ENCODE assay signal across 27 cellular contexts in the genomic region with DNA sequence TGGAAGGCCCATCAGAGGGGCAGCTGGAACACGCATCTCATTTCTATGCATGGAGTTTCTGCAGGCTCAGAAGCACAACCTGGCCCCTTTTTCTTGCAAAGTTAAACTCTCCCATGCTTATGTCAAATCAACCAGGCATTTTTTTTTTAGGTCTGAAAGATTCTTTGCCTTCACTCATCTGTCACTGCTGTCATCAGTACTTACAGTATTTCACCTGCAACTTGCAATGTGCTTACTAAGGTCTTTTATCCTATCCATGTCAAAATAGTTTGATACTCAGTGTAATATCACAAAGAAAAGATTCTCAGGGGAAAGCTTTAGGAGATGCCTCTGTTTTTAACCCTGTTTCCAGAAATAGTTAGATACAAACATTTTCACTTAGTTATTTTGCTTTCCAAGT.
"Had no signal": no experiment of that assay in that cellular context is flagged by ENCODE, and none has a peak within 500 bp of the region (broad histone marks: within the 10 kb centered on the region; RNA-seq: fewer than 3 reads in every experiment).

No MANE protein-coding gene starts in this region.

- H3K27ac ChIP-seq: ascending aorta, breast epithelium, cardiac muscle cell, colonic mucosa, epithelial cell of prostate, esophagus squamous epithelium had no signal

- H3K9me3 ChIP-seq: ascending aorta, breast epithelium, colonic mucosa, esophagus squamous epithelium had no signal

- H3K36me3 Mint-ChIP-seq: activated CD4-positive, alpha-beta memory T cell treated with anti-CD3 and anti-CD28 coated beads for 36 hours; activated CD8-positive, alpha-beta memory T cell treated with anti-CD3 and anti-CD28 coated beads, Interleukin-2, amount 10 ng/mL, durations not matched to agents 7 days and 5 days; activated naive CD4-positive, alpha-beta T cell treated with anti-CD3 and anti-CD28 coated beads, Interleukin-2, amount 10 ng/mL, durations not matched to agents 7 days and 5 days; activated naive CD8-positive, alpha-beta T cell treated with anti-CD3 and anti-CD28 coated beads, Interleukin-2, amount 10 ng/mL, durations not matched to agents 7 days and 5 days; brain had no signal

- H3K4me1 Mint-ChIP-seq: activated CD4-positive, alpha-beta T cell treated with anti-CD3 and anti-CD28 coated beads for 36 hours; activated CD4-positive, alpha-beta T cell treated with anti-CD3 and anti-CD28 coated beads, Interleukin-2, amount 10 ng/mL, durations not matched to agents 24 days and 14 days; activated CD8-positive, alpha-beta memory T cell treated with anti-CD3 and anti-CD28 coated beads, Interleukin-2, amount 10 ng/mL, durations not matched to agents 7 days and 5 days; activated naive CD4-positive, alpha-beta T cell treated with anti-CD3 and anti-CD28 coated beads, Interleukin-2, amount 10 ng/mL, durations not matched to agents 7 days and 5 days; activated naive CD8-positive, alpha-beta T cell treated with anti-CD3 and anti-CD28 coated beads, Interleukin-2, amount 10 ng/mL, durations not matched to agents 7 days and 5 days had no signal

- H3K27ac Mint-ChIP-seq: activated CD4-positive, alpha-beta memory T cell treated with anti-CD3 and anti-CD28 coated beads for 36 hours; activated CD4-positive, alpha-beta T cell treated with anti-CD3 and anti-CD28 coated beads for 36 hours; activated CD4-positive, alpha-beta T cell treated with anti-CD3 and anti-CD28 coated beads, Interleukin-2, amount 10 ng/mL, durations not matched to agents 24 days and 14 days; activated CD8-positive, alpha-beta memory T cell treated with anti-CD3 and anti-CD28 coated beads, Interleukin-2, amount 10 ng/mL, durations not matched to agents 7 days and 5 days; activated CD8-positive, alpha-beta T cell treated with anti-CD3 and anti-CD28 coated beads, Interleukin-2, amount 10 ng/mL, durations not matched to agents 7 days and 5 days; activated naive CD4-positive, alpha-beta T cell treated with anti-CD3 and anti-CD28 coated beads, Interleukin-2, amount 10 ng/mL, durations not matched to agents 7 days and 5 days; activated naive CD4-positive, alpha-beta T cell treated with anti-CD3 and anti-CD28 coated beads, Interleukin-2, amount 50 U/mL, for 72 hours; activated naive CD8-positive, alpha-beta T cell treated with anti-CD3 and anti-CD28 coated beads, Interleukin-2, amount 10 ng/mL, durations not matched to agents 7 days and 5 days; activated T-cell treated with anti-CD3 and anti-CD28 coated beads, Interleukin-2, amount 50 U/mL, for 24 hours; activated T-cell treated with anti-CD3 and anti-CD28 coated beads, Interleukin-2, amount 50 U/mL, for 72 hours had no signal

- H3K4me3 ChIP-seq: ascending aorta, breast epithelium, cardiac muscle cell, colonic mucosa, esophagus squamous epithelium had no signal

- H3K27me3 ChIP-seq: ascending aorta, breast epithelium, cardiac muscle cell, colonic mucosa, esophagus squamous epithelium had no signal

- ATAC-seq: activated CD4-positive, alpha-beta T cell treated with anti-CD3 and anti-CD28 coated beads for 36 hours; activated CD8-positive, alpha-beta memory T cell treated with anti-CD3 and anti-CD28 coated beads, Interleukin-2, amount 10 ng/mL, durations not matched to agents 7 days and 5 days; activated CD8-positive, alpha-beta T cell treated with anti-CD3 and anti-CD28 coated beads, Interleukin-2, amount 10 ng/mL, durations not matched to agents 7 days and 5 days; activated naive CD4-positive, alpha-beta T cell treated with anti-CD3 and anti-CD28 coated beads, Interleukin-2, amount 50 U/mL, for 72 hours; activated T-cell treated with anti-CD3 and anti-CD28 coated beads, Interleukin-2, amount 50 U/mL, for 72 hours had no signal

- H3K4me1 ChIP-seq: ascending aorta, colonic mucosa had no signal

- H3K4me3 Mint-ChIP-seq: activated CD4-positive, alpha-beta memory T cell treated with anti-CD3 and anti-CD28 coated beads for 36 hours; activated CD4-positive, alpha-beta T cell treated with anti-CD3 and anti-CD28 coated beads for 36 hours; activated CD4-positive, alpha-beta T cell treated with anti-CD3 and anti-CD28 coated beads, Interleukin-2, amount 10 ng/mL, durations not matched to agents 24 days and 14 days; activated CD8-positive, alpha-beta memory T cell treated with anti-CD3 and anti-CD28 coated beads, Interleukin-2, amount 10 ng/mL, durations not matched to agents 7 days and 5 days; activated CD8-positive, alpha-beta T cell treated with anti-CD3 and anti-CD28 coated beads, Interleukin-2, amount 10 ng/mL, durations not matched to agents 7 days and 5 days; activated naive CD4-positive, alpha-beta T cell treated with anti-CD3 and anti-CD28 coated beads, Interleukin-2, amount 10 ng/mL, durations not matched to agents 7 days and 5 days; activated naive CD8-positive, alpha-beta T cell treated with anti-CD3 and anti-CD28 coated beads, Interleukin-2, amount 10 ng/mL, durations not matched to agents 7 days and 5 days; activated T-cell treated with anti-CD3 and anti-CD28 coated beads, Interleukin-2, amount 50 U/mL, for 24 hours; activated T-cell treated with anti-CD3 and anti-CD28 coated beads, Interleukin-2, amount 50 U/mL, for 72 hours; brain had no signal

- H3K27me3 Mint-ChIP-seq: activated CD4-positive, alpha-beta memory T cell treated with anti-CD3 and anti-CD28 coated beads for 36 hours; activated CD4-positive, alpha-beta T cell treated with anti-CD3 and anti-CD28 coated beads for 36 hours; activated CD4-positive, alpha-beta T cell treated with anti-CD3 and anti-CD28 coated beads, Interleukin-2, amount 10 ng/mL, durations not matched to agents 24 days and 14 days; activated CD8-positive, alpha-beta memory T cell treated with anti-CD3 and anti-CD28 coated beads, Interleukin-2, amount 10 ng/mL, durations not matched to agents 7 days and 5 days; activated naive CD4-positive, alpha-beta T cell treated with anti-CD3 and anti-CD28 coated beads, Interleukin-2, amount 10 ng/mL, durations not matched to agents 7 days and 5 days; activated naive CD8-positive, alpha-beta T cell treated with anti-CD3 and anti-CD28 coated beads, Interleukin-2, amount 10 ng/mL, durations not matched to agents 7 days and 5 days; activated T-cell treated with anti-CD3 and anti-CD28 coated beads, Interleukin-2, amount 50 U/mL, for 24 hours had no signal

- DNase-seq: activated CD4-positive, alpha-beta memory T cell treated with anti-CD3 and anti-CD28 coated beads for 36 hours; activated CD4-positive, alpha-beta T cell treated with anti-CD3 and anti-CD28 coated beads for 36 hours; activated CD4-positive, alpha-beta T cell treated with anti-CD3 and anti-CD28 coated beads, Interleukin-2, amount 10 ng/mL, durations not matched to agents 24 days and 14 days; activated CD4-positive, CD25-positive, alpha-beta regulatory T cell; activated CD4-positive, CD25-positive, alpha-beta regulatory T cell treated with anti-CD3 and anti-CD28 coated beads, Interleukin-2, amount 50 U/mL, for 72 hours; activated CD8-positive, alpha-beta memory T cell treated with anti-CD3 and anti-CD28 coated beads, Interleukin-2, amount 10 ng/mL, durations not matched to agents 7 days and 5 days; activated CD8-positive, alpha-beta memory T cell treated with anti-CD3 and anti-CD28 coated beads, Interleukin-2, amount 50 U/mL, for 4 hours; activated CD8-positive, alpha-beta T cell treated with anti-CD3 and anti-CD28 coated beads, Interleukin-2, amount 10 ng/mL, durations not matched to agents 7 days and 5 days; activated gamma-delta T cell; activated naive CD4-positive, alpha-beta T cell; activated naive CD4-positive, alpha-beta T cell treated with anti-CD3 and anti-CD28 coated beads, Interleukin-2, amount 10 ng/mL, durations not matched to agents 7 days and 5 days; activated naive CD8-positive, alpha-beta T cell treated with anti-CD3 and anti-CD28 coated beads, Interleukin-2, amount 10 ng/mL, durations not matched to agents 7 days and 5 days; activated T-cell treated with anti-CD3 and anti-CD28 coated beads for 4 hours; activated T-cell treated with anti-CD3 and anti-CD28 coated beads, Interleukin-2, amount 50 U/mL, for 24 hours; activated T-cell treated with anti-CD3 and anti-CD28 coated beads, Interleukin-2, amount 50 U/mL, for 72 hours; central memory CD4-positive, alpha-beta T cell; cerebellar nuclear complex; colonic mucosa; effector CD8-positive, alpha-beta T cell; esophagus squamous epithelium; T-helper 2 cell had no signal

- H3K36me3 ChIP-seq: ascending aorta, breast epithelium, cardiac muscle cell, colonic mucosa, esophagus squamous epithelium had no signal
